In the genomic region with DNA sequence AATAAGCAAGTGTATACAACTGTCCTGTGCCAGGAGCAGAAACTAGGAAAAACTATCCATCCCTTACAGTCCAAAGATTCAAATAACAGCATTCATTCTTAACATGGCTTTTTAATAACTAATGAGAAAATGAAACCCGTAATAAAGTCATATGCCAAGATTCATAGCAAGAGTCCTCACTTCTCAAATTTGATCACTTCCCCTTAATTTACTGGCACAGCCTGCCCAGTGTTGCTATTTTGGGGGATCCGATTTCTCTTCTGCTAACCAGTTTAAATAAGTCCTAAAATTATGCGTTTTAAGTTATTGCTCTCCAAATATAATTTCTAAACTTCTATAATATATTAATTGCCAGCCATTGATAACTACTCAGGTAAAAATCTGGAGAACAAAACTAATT, we compare ENCODE assay signal across 15 cellular contexts.
DNase-seq lines count a peak whose midpoint lies in the region; ATAC-seq, FAIRE-seq and TF ChIP-seq lines count a peak whose summit lies in the region.
"Had no signal": no experiment of that assay in that cellular context is flagged by ENCODE, and none has a peak within 500 bp of the region (broad histone marks: within the 10 kb centered on the region; RNA-seq: fewer than 3 reads in every experiment).

No MANE protein-coding gene starts in this region.

- H3K9me3 ChIP-seq in GM12878 (replicated peaks; ENCODE audit: control insufficient read depth, insufficient read depth, low read length) = no peaks in the 10 kb centered on the region
- no peaks in the 10 kb centered on the region for H3K9me3 ChIP-seq in naive thymus-derived CD4-positive, alpha-beta T cell (ENCODE audit: control insufficient read depth in 2 of 3, low read length in 3 of 3)
- H3K9me3 ChIP-seq: uterus had no signal

- H3K27me3 Mint-ChIP-seq in activated T-helper 2 cell treated with anti-CD3 and anti-CD28 coated beads, Interferon-gamma antibody, Interleukin-2, Interleukin-4, amounts not matched to agents 10 μg/mL and 5 μg/mL and 100 μg/mL, durations not matched to agents 14 hours and 24 hours and 36 hours (ENCODE audit: low read depth) = no peaks in the 10 kb centered on the region
- H3K27me3 Mint-ChIP-seq in naive thymus-derived CD4-positive, alpha-beta T cell = no peaks in the 10 kb centered on the region
- H3K27me3 Mint-ChIP-seq: activated CD4-positive, alpha-beta T cell treated with anti-CD3 and anti-CD28 coated beads, Interleukin-2, amount 10 ng/mL, durations not matched to agents 7 days and 5 days; activated T-helper 17 cell treated with anti-CD3 and anti-CD28 coated beads, Interleukin-2, amount 50 U/mL, for 72 hours; T-helper 17 cell had no signal

- no peak for TF ChIP-seq POLR2A in GM18505 (IDR thresholded peaks at IDR 0.05; ENCODE audit: borderline replicate concordance, extremely low read depth, insufficient read depth, insufficient read length)
- no peak for TF ChIP-seq POLR2A in GM12878 (IDR thresholded peaks at IDR 0.05; ENCODE audit: low read depth, low read length)

- no peak overlapping the region for H2AFZ ChIP-seq in GM12878 (ENCODE audit: control insufficient read depth, low read depth, low read length)
- H2AFZ ChIP-seq: PC-9 had no signal

- H3K9me3 Mint-ChIP-seq in activated T-helper 2 cell treated with anti-CD3 and anti-CD28 coated beads, Interferon-gamma antibody, Interleukin-2, Interleukin-4, amounts not matched to agents 10 μg/mL and 5 μg/mL and 100 μg/mL, durations not matched to agents 14 hours and 24 hours and 36 hours = no peaks in the 10 kb centered on the region
- H3K9me3 Mint-ChIP-seq in naive thymus-derived CD4-positive, alpha-beta T cell = no peaks in the 10 kb centered on the region
- H3K9me3 Mint-ChIP-seq: activated CD4-positive, alpha-beta T cell treated with anti-CD3 and anti-CD28 coated beads, Interleukin-2, amount 10 ng/mL, durations not matched to agents 7 days and 5 days; activated T-helper 17 cell treated with anti-CD3 and anti-CD28 coated beads, Interleukin-2, amount 50 U/mL, for 72 hours had no signal

- no peak overlapping the region for H3K4me3 ChIP-seq in GM12878
- no peak overlapping the region for H3K4me3 ChIP-seq in naive thymus-derived CD4-positive, alpha-beta T cell (ENCODE audit: low read length)
- H3K4me3 ChIP-seq: PC-9, uterus had no signal

- RAD21 ChIA-PET in GM12878 (lab: Charles Lee; ENCODE audit: unreplicated experiment) = no interaction called here

- H3K27ac Mint-ChIP-seq in activated T-helper 2 cell treated with anti-CD3 and anti-CD28 coated beads, Interferon-gamma antibody, Interleukin-2, Interleukin-4, amounts not matched to agents 10 μg/mL and 5 μg/mL and 100 μg/mL, durations not matched to agents 14 hours and 24 hours and 36 hours = no peak overlapping the region
- H3K27ac Mint-ChIP-seq in naive thymus-derived CD4-positive, alpha-beta T cell = no peak overlapping the region
- H3K27ac Mint-ChIP-seq: activated CD4-positive, alpha-beta T cell treated with anti-CD3 and anti-CD28 coated beads, Interleukin-2, amount 10 ng/mL, durations not matched to agents 7 days and 5 days; activated T-helper 17 cell treated with anti-CD3 and anti-CD28 coated beads, Interleukin-2, amount 50 U/mL, for 72 hours; T-helper 17 cell had no signal

- H3K4me3 Mint-ChIP-seq in activated T-helper 2 cell treated with anti-CD3 and anti-CD28 coated beads, Interferon-gamma antibody, Interleukin-2, Interleukin-4, amounts not matched to agents 10 μg/mL and 5 μg/mL and 100 μg/mL, durations not matched to agents 14 hours and 24 hours and 36 hours (ENCODE audit: low read depth) = no peak overlapping the region
- H3K4me3 Mint-ChIP-seq in naive thymus-derived CD4-positive, alpha-beta T cell = no peak overlapping the region
- H3K4me3 Mint-ChIP-seq: activated CD4-positive, alpha-beta T cell treated with anti-CD3 and anti-CD28 coated beads, Interleukin-2, amount 10 ng/mL, durations not matched to agents 7 days and 5 days; activated T-helper 17 cell treated with anti-CD3 and anti-CD28 coated beads, Interleukin-2, amount 50 U/mL, for 72 hours; T-helper 17 cell had no signal

- H3K79me2 ChIP-seq in GM12878 (ENCODE audit: control insufficient read depth, insufficient read depth, low read length) = no peaks in the 10 kb centered on the region

- SMC1A ChIA-PET in GM12878 (lab: Charles Lee; ENCODE audit: uncharacterized antibody, unreplicated experiment) = interaction anchor here (0.9 kb wide), 1 partner anchor 183 kb away, joined by 3 read pairs; no protein-coding TSS in a partner anchor

- TF ChIP-seq RAD21 in GM12878 (IDR thresholded peaks at IDR 0.05; ENCODE audit: insufficient read depth, low read depth, low read length) = no peak

- WGBS in GM12878 (ENCODE audit: insufficient coverage, insufficient replicate concordance, low lambda C conversion rate, missing lambda C conversion rate) = 0% methylated on average over 3 of the region's 3 CpGs

- no peak overlapping the region for H3K4me2 ChIP-seq in GM12878 (ENCODE audit: control insufficient read depth, insufficient read depth)
- H3K4me2 ChIP-seq: PC-9 had no signal

- no peaks in the 10 kb centered on the region for H3K4me1 ChIP-seq in GM12878 (ENCODE audit: control insufficient read depth, insufficient read depth, low read length)
- H3K4me1 ChIP-seq in naive thymus-derived CD4-positive, alpha-beta T cell (ENCODE audit: control insufficient read depth in 2 of 2, insufficient read depth in 2 of 2, low read length in 2 of 2) = no peaks in the 10 kb centered on the region
- H3K4me1 ChIP-seq: uterus had no signal

- intact Hi-C loops in GM12878 (cut with micrococcal nuclease; ENCODE audit: unreplicated experiment) = no loop called here
- intact Hi-C loops in activated T-helper 2 cell treated with anti-CD3 and anti-CD28 coated beads, Interferon-gamma antibody, Interleukin-2, Interleukin-4, amounts not matched to agents 10 μg/mL and 5 μg/mL and 100 μg/mL, durations not matched to agents 14 hours and 24 hours and 36 hours (cut with micrococcal nuclease) = no loop called here
- intact Hi-C loops in naive thymus-derived CD4-positive, alpha-beta T cell (cut with micrococcal nuclease) = loop anchor here (2.0 to 10.0 kb wide), 2 partner anchors 92 to 558 kb away; no protein-coding TSS in a partner anchor

- H3K27me3 ChIP-seq in GM12878 (replicated peaks in 1 of 2; ENCODE audit: control insufficient read depth in 2 of 2, insufficient read depth in 2 of 2, low read length in 1 of 2) = no peaks in the 10 kb centered on the region
- no peaks in the 10 kb centered on the region for H3K27me3 ChIP-seq in naive thymus-derived CD4-positive, alpha-beta T cell (ENCODE audit: control insufficient read depth in 2 of 2, insufficient read depth in 2 of 2, low read length in 2 of 2)
- H3K27me3 ChIP-seq: uterus had no signal

- BruUV-seq in GM12878 (replicated peaks; lab: Mats Ljungman, UMichigan) = no TSS peak

- TF ChIP-seq CTCF in GM12878 (IDR thresholded peaks at IDR 0.05 in 2 of 3, conservative IDR thresholded peaks at IDR 0.05 in 1 of 3; ENCODE audit: control insufficient read depth in 2 of 3, extremely low read depth in 1 of 3, insufficient read depth in 1 of 3, low read depth in 3 of 3, low read length in 3 of 3) = no peak

- DNase-seq in GM12878 (ENCODE audit: low read depth, low spot score) (no peak), cortex of kidney (lab: John Stamatoyannopoulos, UW) (no peak)
- DNase-seq in activated T-helper 2 cell treated with anti-CD3 and anti-CD28 coated beads, Interferon-gamma antibody, Interleukin-2, Interleukin-4, amounts not matched to agents 10 μg/mL and 5 μg/mL and 100 μg/mL, durations not matched to agents 14 hours and 24 hours and 36 hours (ENCODE audit: low spot score) = no peak
- no peak for DNase-seq in naive thymus-derived CD4-positive, alpha-beta T cell
- DNase-seq: activated CD4-positive, alpha-beta T cell treated with anti-CD3 and anti-CD28 coated beads, Interleukin-2, amount 10 ng/mL, durations not matched to agents 7 days and 5 days; DMS79; PC-9; T-helper 17 cell; uterus had no signal

- no peak overlapping the region for H3K9ac ChIP-seq in GM12878 (ENCODE audit: control insufficient read depth, insufficient read depth, low read length)

- H3K36me3 Mint-ChIP-seq in activated T-helper 2 cell treated with anti-CD3 and anti-CD28 coated beads, Interferon-gamma antibody, Interleukin-2, Interleukin-4, amounts not matched to agents 10 μg/mL and 5 μg/mL and 100 μg/mL, durations not matched to agents 14 hours and 24 hours and 36 hours (ENCODE audit: low read depth) = no peaks in the 10 kb centered on the region
- H3K36me3 Mint-ChIP-seq in naive thymus-derived CD4-positive, alpha-beta T cell = no peaks in the 10 kb centered on the region

- peaks cover 10% of the 10 kb centered on the region for H3K4me1 Mint-ChIP-seq in activated T-helper 2 cell treated with anti-CD3 and anti-CD28 coated beads, Interferon-gamma antibody, Interleukin-2, Interleukin-4, amounts not matched to agents 10 μg/mL and 5 μg/mL and 100 μg/mL, durations not matched to agents 14 hours and 24 hours and 36 hours (ENCODE audit: low read depth)
- H3K4me1 Mint-ChIP-seq in naive thymus-derived CD4-positive, alpha-beta T cell = peaks cover 5 to 14% (median 6%) of the 10 kb centered on the region in 7 donors

- no peaks in the 10 kb centered on the region for H3K36me3 ChIP-seq in GM12878 (ENCODE audit: control insufficient read depth in 2 of 2, insufficient read depth in 2 of 2, low read length in 1 of 2)
- H3K36me3 ChIP-seq in naive thymus-derived CD4-positive, alpha-beta T cell (ENCODE audit: control insufficient read depth in 2 of 3, insufficient read depth in 3 of 3, low read length in 3 of 3) = no peaks in the 10 kb centered on the region
- H3K36me3 ChIP-seq: uterus had no signal

- TF ChIP-seq EP300 in GM12878 (IDR thresholded peaks at IDR 0.05; ENCODE audit: borderline replicate concordance in 1 of 2, control insufficient read depth in 1 of 2, low read depth in 2 of 2, low read length in 2 of 2) = peak in 1 of 2 experiments; percentile 24; a peak in 1 of 4 replicates

- no peak for FAIRE-seq in GM12878 (lab: Jason Lieb, UNC)
- FAIRE-seq: H1 had no signal

- CTCF ChIA-PET in GM12878 (lab: Yijun Ruan, JAX) = no interaction called here
- CTCF ChIA-PET in naive thymus-derived CD4-positive, alpha-beta T cell (lab: Charles Lee) = no interaction called here

- in situ Hi-C loops in GM12878 (cut with MboI) = no loop called here

- H4K20me1 ChIP-seq in GM12878 (ENCODE audit: control insufficient read depth, insufficient read depth) = no peaks in the 10 kb centered on the region

- no peak overlapping the region for H3K27ac ChIP-seq in GM12878 (ENCODE audit: control insufficient read depth, insufficient read depth)
- H3K27ac ChIP-seq in naive thymus-derived CD4-positive, alpha-beta T cell (ENCODE audit: low read depth, low read length) = no peak overlapping the region
- H3K27ac ChIP-seq: PC-9, uterus had no signal

- peak; percentile 74 for ATAC-seq in GM18505 (IDR thresholded peaks at IDR 0.05; ENCODE audit: unreplicated experiment)
- peak; percentile 62 for ATAC-seq in GM21529 (IDR thresholded peaks at IDR 0.05; ENCODE audit: unreplicated experiment)
- peak; percentile 77 for ATAC-seq in HG03378 (IDR thresholded peaks at IDR 0.05; ENCODE audit: unreplicated experiment)
- peak; percentile 79 for ATAC-seq in GM12878
- ATAC-seq in HG03045 (IDR thresholded peaks at IDR 0.05; ENCODE audit: unreplicated experiment) = no peak
- ATAC-seq in naive thymus-derived CD4-positive, alpha-beta T cell = no peak
- ATAC-seq: T-helper 17 cell had no signal

- POLR2A ChIA-PET in GM12878 (lab: Charles Lee) = no interaction called here
- POLR2A ChIA-PET in naive thymus-derived CD4-positive, alpha-beta T cell (lab: Charles Lee) = no interaction called here

Comparison
In these comparisons a context has a peak if more than half of its experiments do, and no peak if none do; other contexts are left out.
1. ATAC-seq: peak in GM18505 (single experiment), GM21529 (single experiment), HG03378 (single experiment) and GM12878 (single experiment); none in HG03045 (single experiment) and naive thymus-derived CD4-positive, alpha-beta T cell (single experiment).
2. intact Hi-C loops: an anchor here in naive thymus-derived CD4-positive, alpha-beta T cell (2.0 to 10.0 kb wide); none called in GM12878 and activated T-helper 2 cell treated with anti-CD3 and anti-CD28 coated beads, Interferon-gamma antibody, Interleukin-2, Interleukin-4, amounts not matched to agents 10 μg/mL and 5 μg/mL and 100 μg/mL, durations not matched to agents 14 hours and 24 hours and 36 hours.